In the genomic region with DNA sequence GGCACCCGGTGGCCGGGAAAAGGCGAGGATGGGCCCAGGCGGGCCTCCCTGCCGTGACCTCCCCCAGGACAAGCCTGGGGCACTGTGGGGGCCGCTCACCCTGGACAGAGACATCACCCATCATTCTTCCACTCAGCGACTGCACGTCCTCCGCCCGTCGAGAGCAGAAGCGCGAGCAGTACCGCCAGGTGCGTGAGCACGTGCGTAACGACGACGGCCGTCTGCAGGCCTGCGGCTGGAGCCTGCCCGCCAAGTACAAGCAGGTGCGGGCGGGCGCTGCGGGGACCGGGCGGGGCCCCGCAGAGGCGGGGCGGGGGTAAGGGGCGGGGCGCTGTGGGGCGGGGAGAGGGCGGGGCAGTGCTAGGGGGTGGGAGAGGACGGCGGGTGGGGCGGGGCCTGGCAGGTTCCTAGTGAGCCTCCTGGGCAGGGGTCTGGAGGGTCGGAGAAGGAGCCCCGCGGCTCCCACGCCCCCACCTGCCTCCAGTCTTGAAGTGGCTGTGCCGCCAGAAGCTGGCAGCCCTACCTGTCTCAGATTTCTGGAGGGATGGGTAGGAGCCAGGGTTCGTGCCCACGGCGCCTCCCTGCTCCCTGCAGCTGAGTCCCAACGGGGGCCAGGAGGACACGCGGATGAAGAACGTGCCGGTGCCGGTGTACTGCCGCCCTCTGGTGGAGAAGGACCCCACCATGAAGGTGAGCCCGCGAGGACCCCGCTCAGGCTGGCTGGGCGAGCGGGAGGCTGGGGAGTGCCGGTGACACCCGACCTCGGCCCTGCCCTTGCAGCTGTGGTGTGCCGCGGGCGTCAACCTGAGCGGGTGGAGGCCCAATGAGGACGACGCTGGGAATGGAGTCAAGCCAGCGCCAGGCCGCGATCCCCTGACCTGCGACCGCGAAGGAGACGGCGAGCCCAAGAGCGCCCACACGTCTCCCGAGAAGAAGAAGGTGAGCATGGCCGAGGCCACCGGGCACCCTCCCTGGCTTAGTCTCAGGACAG, we compare ENCODE assay signal across 10 cellular contexts. TPM values are rescaled to one million over a fixed set of nuclear protein-coding genes. Genes with fewer than 3 reads are reported as not detected.
DNase-seq lines count a peak whose midpoint lies in the region; ATAC-seq and TF ChIP-seq lines count a peak whose summit lies in the region.
"Had no signal": no experiment of that assay in that cellular context is flagged by ENCODE, and none has a peak within 500 bp of the region (broad histone marks: within the 10 kb centered on the region; RNA-seq: fewer than 3 reads in every experiment).

No MANE protein-coding gene starts in this region.

- no peak for DNase-seq in Right ventricle myocardium inferior (ENCODE audit: missing footprints)
- DNase-seq in cardiac septum (ENCODE audit: low spot score), result no peak
- peak; percentile 47 for DNase-seq in amniotic epithelial cell (ENCODE audit: low read depth)
- DNase-seq in right cardiac atrium, result peak in 2 of 3 donors; percentile 18 to 70
- no peak for DNase-seq in type B pancreatic cell (ENCODE audit: extremely low spot score, unreplicated experiment)
- no peak for DNase-seq in LoVo (ENCODE audit: low spot score)
- DNase-seq in activated T-cell treated with anti-CD3 and anti-CD28 coated beads for 4 hours, result no peak
- DNase-seq: CD4-positive, alpha-beta memory T cell; OCI-M1 had no signal

- no peak overlapping the region for H3K4me3 Mint-ChIP-seq in type B pancreatic cell
- H3K4me3 Mint-ChIP-seq: CD4-positive, alpha-beta memory T cell had no signal

- no peaks in the 10 kb centered on the region for H3K9me3 ChIP-seq in right cardiac atrium (ENCODE audit: control insufficient read depth, low read length)

- H3K27ac ChIP-seq in right cardiac atrium (ENCODE audit: low read length), result no peak overlapping the region

- H3K4me1 ChIP-seq in right cardiac atrium (ENCODE audit: control insufficient read depth, insufficient read depth, low read length), result no peaks in the 10 kb centered on the region

- peak; percentile 69 for TF ChIP-seq CTCF in type B pancreatic cell (conservative IDR thresholded peaks at IDR 0.05)

- 74% methylated on average over 81 of the region's 81 CpGs for WGBS in right cardiac atrium

- ATAC-seq in Right ventricle myocardium inferior, result peak; percentile 10
- ATAC-seq in right cardiac atrium, result no peak
- no peak for ATAC-seq in GM18519 (IDR thresholded peaks at IDR 0.05; ENCODE audit: low FRiP score, unreplicated experiment)

- H3K4me3 ChIP-seq in right cardiac atrium (ENCODE audit: low read length), result no peak overlapping the region

- no peaks in the 10 kb centered on the region for H3K27me3 Mint-ChIP-seq in type B pancreatic cell
- H3K27me3 Mint-ChIP-seq: CD4-positive, alpha-beta memory T cell had no signal

- H3K4me1 Mint-ChIP-seq in type B pancreatic cell (ENCODE audit: unreplicated experiment), result no peaks in the 10 kb centered on the region
- H3K4me1 Mint-ChIP-seq: CD4-positive, alpha-beta memory T cell had no signal

- H3K36me3 Mint-ChIP-seq in type B pancreatic cell, result no peaks in the 10 kb centered on the region

- H3K27ac Mint-ChIP-seq in type B pancreatic cell, result no peak overlapping the region
- H3K27ac Mint-ChIP-seq: CD4-positive, alpha-beta memory T cell had no signal

- intact Hi-C loops in Right ventricle myocardium inferior (cut with DNase I), result no loop called here
- intact Hi-C loops in cardiac septum (cut with DNase I), result no loop called here
- intact Hi-C loops in right cardiac atrium (cut with DNase I), result no loop called here

- H3K9me3 Mint-ChIP-seq in type B pancreatic cell, result no peaks in the 10 kb centered on the region
- H3K9me3 Mint-ChIP-seq: CD4-positive, alpha-beta memory T cell had no signal

- H3K27me3 ChIP-seq in right cardiac atrium (ENCODE audit: control insufficient read depth, insufficient read depth), result no peaks in the 10 kb centered on the region

RNA-seq across cellular contexts. Expression of gene NME3, which starts 7.5 kb away (rescaled TPM):
- 33.9 TPM for total RNA-seq in Right ventricle myocardium inferior
- 31.7 TPM for total RNA-seq in cardiac septum
- total RNA-seq in right cardiac atrium, result 10 to 100 TPM; 36.5 to 55.4 (median 47.4) TPM
- 75.2 TPM for polyA plus RNA-seq in right cardiac atrium
- 54.0 and 55.9 TPM in 2 replicates for total RNA-seq in type B pancreatic cell (ENCODE audit: low replicate concordance)

RNA-seq across cellular contexts. Expression of gene EME2, which starts 8.8 kb away (rescaled TPM):
- 8.2 TPM for total RNA-seq in Right ventricle myocardium inferior
- total RNA-seq in cardiac septum, result 14.9 TPM
- 10 to 100 TPM in 2 of 4 donors, 1 to 10 TPM in 2; 8.1 to 11.3 (median 9.8) TPM for total RNA-seq in right cardiac atrium
- polyA plus RNA-seq in right cardiac atrium, result 6.3 TPM
- 26.9 and 35.9 TPM in 2 replicates for total RNA-seq in type B pancreatic cell (ENCODE audit: low replicate concordance)

RNA-seq across cellular contexts. Expression of gene MRPS34, which starts 9.1 kb away (rescaled TPM):
- total RNA-seq in Right ventricle myocardium inferior (80.8 TPM), cardiac septum (63.4 TPM), right cardiac atrium (10 to 100 TPM; 53.3 to 80.0 (median 69.1) TPM), type B pancreatic cell (ENCODE audit: low replicate concordance) (95.5 and 97.9 TPM in 2 replicates)
- 91.4 TPM for polyA plus RNA-seq in right cardiac atrium

RNA-seq across cellular contexts. Expression of gene SPSB3, which starts 18.6 kb away (rescaled TPM):
- total RNA-seq in Right ventricle myocardium inferior, result 36.1 TPM
- total RNA-seq in cardiac septum, result 24.2 TPM
- total RNA-seq in right cardiac atrium, result 10 to 100 TPM; 24.5 to 41.3 (median 34.1) TPM
- polyA plus RNA-seq in right cardiac atrium, result 51.8 TPM
- 51.2 and 71.3 TPM in 2 replicates for total RNA-seq in type B pancreatic cell (ENCODE audit: low replicate concordance)

RNA-seq across cellular contexts. Expression of gene NUBP2, which starts 18.9 kb away (rescaled TPM):
- total RNA-seq in Right ventricle myocardium inferior (37.9 TPM), cardiac septum (32.3 TPM), right cardiac atrium (10 to 100 TPM; 33.1 to 39.1 (median 35.9) TPM), type B pancreatic cell (ENCODE audit: low replicate concordance) (54.5 and 66.6 TPM in 2 replicates)
- 45.3 TPM for polyA plus RNA-seq in right cardiac atrium

Comparison
In these comparisons a context has a peak if more than half of its experiments do, and no peak if none do; other contexts are left out.
1. DNase-seq: peak in amniotic epithelial cell (single experiment) and right cardiac atrium (2 of 3); none in Right ventricle myocardium inferior (single experiment), cardiac septum (single experiment), type B pancreatic cell (single experiment), LoVo (single experiment) and activated T-cell treated with anti-CD3 and anti-CD28 coated beads for 4 hours (single experiment).